2 cellular contexts compared by ENCODE assay signal in genomic region chr10:23657677-23658076, GRCh38.
TF ChIP-seq lines count a peak whose summit lies in the region.

No MANE protein-coding gene starts in this region.

TF ChIP-seq in GM23338, 12 proteins besides CTCF, POLR2A, EP300 and RAD21 (continued from another document):
- TF ChIP-seq, protein P1, sequence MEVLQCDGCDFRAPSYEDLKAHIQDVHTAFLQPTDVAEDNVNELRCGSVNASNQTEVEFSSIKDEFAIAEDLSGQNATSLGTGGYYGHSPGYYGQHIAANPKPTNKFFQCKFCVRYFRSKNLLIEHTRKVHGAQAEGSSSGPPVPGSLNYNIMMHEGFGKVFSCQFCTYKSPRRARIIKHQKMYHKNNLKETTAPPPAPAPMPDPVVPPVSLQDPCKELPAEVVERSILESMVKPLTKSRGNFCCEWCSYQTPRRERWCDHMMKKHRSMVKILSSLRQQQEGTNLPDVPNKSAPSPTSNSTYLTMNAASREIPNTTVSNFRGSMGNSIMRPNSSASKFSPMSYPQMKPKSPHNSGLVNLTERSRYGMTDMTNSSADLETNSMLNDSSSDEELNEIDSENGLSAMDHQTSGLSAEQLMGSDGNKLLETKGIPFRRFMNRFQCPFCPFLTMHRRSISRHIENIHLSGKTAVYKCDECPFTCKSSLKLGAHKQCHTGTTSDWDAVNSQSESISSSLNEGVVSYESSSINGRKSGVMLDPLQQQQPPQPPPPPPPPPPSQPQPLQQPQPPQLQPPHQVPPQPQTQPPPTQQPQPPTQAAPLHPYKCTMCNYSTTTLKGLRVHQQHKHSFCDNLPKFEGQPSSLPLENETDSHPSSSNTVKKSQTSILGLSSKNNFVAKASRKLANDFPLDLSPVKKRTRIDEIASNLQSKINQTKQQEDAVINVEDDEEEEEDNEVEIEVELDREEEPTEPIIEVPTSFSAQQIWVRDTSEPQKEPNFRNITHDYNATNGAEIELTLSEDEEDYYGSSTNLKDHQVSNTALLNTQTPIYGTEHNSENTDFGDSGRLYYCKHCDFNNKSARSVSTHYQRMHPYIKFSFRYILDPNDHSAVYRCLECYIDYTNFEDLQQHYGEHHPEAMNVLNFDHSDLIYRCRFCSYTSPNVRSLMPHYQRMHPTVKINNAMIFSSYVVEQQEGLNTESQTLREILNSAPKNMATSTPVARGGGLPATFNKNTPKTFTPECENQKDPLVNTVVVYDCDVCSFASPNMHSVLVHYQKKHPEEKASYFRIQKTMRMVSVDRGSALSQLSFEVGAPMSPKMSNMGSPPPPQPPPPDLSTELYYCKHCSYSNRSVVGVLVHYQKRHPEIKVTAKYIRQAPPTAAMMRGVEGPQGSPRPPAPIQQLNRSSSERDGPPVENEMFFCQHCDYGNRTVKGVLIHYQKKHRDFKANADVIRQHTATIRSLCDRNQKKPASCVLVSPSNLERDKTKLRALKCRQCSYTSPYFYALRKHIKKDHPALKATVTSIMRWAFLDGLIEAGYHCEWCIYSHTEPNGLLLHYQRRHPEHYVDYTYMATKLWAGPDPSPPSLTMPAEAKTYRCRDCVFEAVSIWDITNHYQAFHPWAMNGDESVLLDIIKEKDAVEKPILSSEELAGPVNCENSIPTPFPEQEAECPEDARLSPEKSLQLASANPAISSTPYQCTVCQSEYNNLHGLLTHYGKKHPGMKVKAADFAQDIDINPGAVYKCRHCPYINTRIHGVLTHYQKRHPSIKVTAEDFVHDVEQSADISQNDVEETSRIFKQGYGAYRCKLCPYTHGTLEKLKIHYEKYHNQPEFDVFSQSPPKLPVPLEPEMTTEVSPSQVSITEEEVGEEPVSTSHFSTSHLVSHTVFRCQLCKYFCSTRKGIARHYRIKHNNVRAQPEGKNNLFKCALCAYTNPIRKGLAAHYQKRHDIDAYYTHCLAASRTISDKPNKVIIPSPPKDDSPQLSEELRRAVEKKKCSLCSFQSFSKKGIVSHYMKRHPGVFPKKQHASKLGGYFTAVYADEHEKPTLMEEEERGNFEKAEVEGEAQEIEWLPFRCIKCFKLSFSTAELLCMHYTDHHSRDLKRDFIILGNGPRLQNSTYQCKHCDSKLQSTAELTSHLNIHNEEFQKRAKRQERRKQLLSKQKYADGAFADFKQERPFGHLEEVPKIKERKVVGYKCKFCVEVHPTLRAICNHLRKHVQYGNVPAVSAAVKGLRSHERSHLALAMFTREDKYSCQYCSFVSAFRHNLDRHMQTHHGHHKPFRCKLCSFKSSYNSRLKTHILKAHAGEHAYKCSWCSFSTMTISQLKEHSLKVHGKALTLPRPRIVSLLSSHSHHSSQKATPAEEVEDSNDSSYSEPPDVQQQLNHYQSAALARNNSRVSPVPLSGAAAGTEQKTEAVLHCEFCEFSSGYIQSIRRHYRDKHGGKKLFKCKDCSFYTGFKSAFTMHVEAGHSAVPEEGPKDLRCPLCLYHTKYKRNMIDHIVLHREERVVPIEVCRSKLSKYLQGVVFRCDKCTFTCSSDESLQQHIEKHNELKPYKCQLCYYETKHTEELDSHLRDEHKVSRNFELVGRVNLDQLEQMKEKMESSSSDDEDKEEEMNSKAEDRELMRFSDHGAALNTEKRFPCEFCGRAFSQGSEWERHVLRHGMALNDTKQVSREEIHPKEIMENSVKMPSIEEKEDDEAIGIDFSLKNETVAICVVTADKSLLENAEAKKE (CRISPR knock-in tag; IDR thresholded peaks at IDR 0.05): no peak
- TF ChIP-seq ZNF114 (CRISPR knock-in tag; IDR thresholded peaks at IDR 0.05) (no peak), CREB1 (CRISPR knock-in tag; IDR thresholded peaks at IDR 0.05; ENCODE audit: low read depth) (no peak), REST (IDR thresholded peaks at IDR 0.05; ENCODE audit: unreplicated experiment) (no peak)

TF ChIP-seq in WTC11, 78 proteins besides CTCF, POLR2A, EP300 and RAD21 (continued from another document):
- TF ChIP-seq ATF1 (CRISPR knock-in tag; IDR thresholded peaks at IDR 0.05) (no peak), SOX15 (CRISPR knock-in tag; IDR thresholded peaks at IDR 0.05) (no peak), ETV6 (CRISPR knock-in tag; IDR thresholded peaks at IDR 0.05) (no peak), KAT7 (CRISPR knock-in tag; IDR thresholded peaks at IDR 0.05; ENCODE audit: borderline replicate concordance) (no peak)
